ENCODE assay signal across 1 cellular context in the genomic region with DNA sequence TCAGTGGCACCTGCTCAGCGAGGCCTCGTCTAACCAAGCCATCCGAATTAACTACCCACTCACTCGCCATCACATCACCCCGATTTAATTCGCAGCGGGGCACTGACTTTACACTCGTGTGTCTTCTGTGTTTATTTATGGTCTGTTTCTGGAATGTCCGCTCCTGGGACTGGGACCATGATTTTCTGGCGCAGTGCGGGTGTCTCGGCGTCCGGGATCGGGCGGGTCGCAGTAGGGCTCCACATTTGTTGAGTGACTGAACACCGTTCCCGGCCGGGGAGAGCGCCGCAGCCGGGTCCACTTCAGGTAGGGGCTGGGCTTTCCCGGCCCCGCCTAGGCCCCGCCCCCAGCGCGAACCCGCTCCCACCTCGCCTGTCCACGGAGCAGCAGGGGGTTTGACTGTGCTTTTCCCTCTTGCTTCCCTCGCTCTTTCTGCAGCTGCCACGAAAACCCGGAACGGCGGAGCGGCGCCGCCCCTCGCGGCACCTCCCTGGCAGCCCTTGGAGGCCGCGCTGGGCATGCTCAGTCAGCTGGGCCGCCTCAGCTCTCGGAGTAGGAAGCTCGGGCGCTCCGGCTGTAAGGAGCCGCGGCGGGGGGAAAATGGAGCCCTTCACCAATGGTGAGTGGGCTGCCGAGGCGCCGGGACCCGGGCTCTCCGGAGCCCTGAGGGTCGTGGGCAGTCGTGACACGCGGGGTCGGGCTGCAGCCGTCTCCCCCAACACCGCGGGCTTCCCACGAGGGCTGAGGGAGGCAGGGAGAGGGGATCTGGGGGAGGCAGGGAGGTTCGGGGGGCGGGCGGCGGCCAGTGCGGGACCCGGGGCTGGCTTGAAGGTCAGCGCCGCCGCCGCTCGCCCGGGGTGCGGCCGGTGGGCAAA.
TF ChIP-seq lines count a peak whose summit lies in the region.

A gene (plus strand): TSS at position 525 of the 875 bp plus-strand sequence. CDS start 76 bp downstream, at position 601.

TF ChIP-seq in HepG2, 621 proteins besides CTCF, POLR2A, EP300 and RAD21 (continued from another document and continues in another):
- TF ChIP-seq, protein P1, sequence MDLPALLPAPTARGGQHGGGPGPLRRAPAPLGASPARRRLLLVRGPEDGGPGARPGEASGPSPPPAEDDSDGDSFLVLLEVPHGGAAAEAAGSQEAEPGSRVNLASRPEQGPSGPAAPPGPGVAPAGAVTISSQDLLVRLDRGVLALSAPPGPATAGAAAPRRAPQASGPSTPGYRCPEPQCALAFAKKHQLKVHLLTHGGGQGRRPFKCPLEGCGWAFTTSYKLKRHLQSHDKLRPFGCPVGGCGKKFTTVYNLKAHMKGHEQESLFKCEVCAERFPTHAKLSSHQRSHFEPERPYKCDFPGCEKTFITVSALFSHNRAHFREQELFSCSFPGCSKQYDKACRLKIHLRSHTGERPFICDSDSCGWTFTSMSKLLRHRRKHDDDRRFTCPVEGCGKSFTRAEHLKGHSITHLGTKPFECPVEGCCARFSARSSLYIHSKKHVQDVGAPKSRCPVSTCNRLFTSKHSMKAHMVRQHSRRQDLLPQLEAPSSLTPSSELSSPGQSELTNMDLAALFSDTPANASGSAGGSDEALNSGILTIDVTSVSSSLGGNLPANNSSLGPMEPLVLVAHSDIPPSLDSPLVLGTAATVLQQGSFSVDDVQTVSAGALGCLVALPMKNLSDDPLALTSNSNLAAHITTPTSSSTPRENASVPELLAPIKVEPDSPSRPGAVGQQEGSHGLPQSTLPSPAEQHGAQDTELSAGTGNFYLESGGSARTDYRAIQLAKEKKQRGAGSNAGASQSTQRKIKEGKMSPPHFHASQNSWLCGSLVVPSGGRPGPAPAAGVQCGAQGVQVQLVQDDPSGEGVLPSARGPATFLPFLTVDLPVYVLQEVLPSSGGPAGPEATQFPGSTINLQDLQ (CRISPR knock-in tag; IDR thresholded peaks at IDR 0.05): no peak; the same call in 1 of the 2 replicates
- TF ChIP-seq ZNF605 (CRISPR knock-in tag; IDR thresholded peaks at IDR 0.05) (peak; percentile 61; the same call in 1 of the 2 replicates), ZNF20 (CRISPR knock-in tag; IDR thresholded peaks at IDR 0.05) (no peak), MBNL3 (CRISPR knock-in tag; conservative IDR thresholded peaks at IDR 0.05) (no peak), ZMYM2 (CRISPR knock-in tag; IDR thresholded peaks at IDR 0.05) (peak; percentile 36; the same call in 1 of the 2 replicates), IKZF1 (IDR thresholded peaks at IDR 0.05) (no peak), ZNF564 (CRISPR knock-in tag; IDR thresholded peaks at IDR 0.05) (peak; percentile 76; the same call in 1 of the 2 replicates), KLF6 (CRISPR knock-in tag; IDR thresholded peaks at IDR 0.05) (peak; percentile 47; the same call in 1 of the 2 replicates), CAMTA2 (CRISPR knock-in tag; IDR thresholded peaks at IDR 0.05; ENCODE audit: borderline replicate concordance) (no peak), SIX1 (CRISPR knock-in tag; IDR thresholded peaks at IDR 0.05; ENCODE audit: borderline replicate concordance) (no peak), KDM4B (CRISPR knock-in tag; IDR thresholded peaks at IDR 0.05) (peak; percentile 81; the same call in 1 of the 2 replicates), TSC22D2 (CRISPR knock-in tag; IDR thresholded peaks at IDR 0.05; ENCODE audit: borderline replicate concordance) (peak; percentile 78; the same call in 1 of the 2 replicates), ZNF432 (CRISPR knock-in tag; IDR thresholded peaks at IDR 0.05; ENCODE audit: borderline replicate concordance) (no peak), GTF3A (CRISPR knock-in tag; conservative IDR thresholded peaks at IDR 0.05) (no peak), ZNF570 (CRISPR knock-in tag; IDR thresholded peaks at IDR 0.05; ENCODE audit: borderline replicate concordance) (no peak), ZNF235 (CRISPR knock-in tag; IDR thresholded peaks at IDR 0.05; ENCODE audit: borderline replicate concordance) (no peak), ZNF766 (CRISPR knock-in tag; IDR thresholded peaks at IDR 0.05; ENCODE audit: borderline replicate concordance) (no peak), BHLHE40 (IDR thresholded peaks at IDR 0.05; ENCODE audit: low read length) (no peak), ZNF256 (CRISPR knock-in tag; conservative IDR thresholded peaks at IDR 0.05) (no peak), MLLT10 (CRISPR knock-in tag; IDR thresholded peaks at IDR 0.05) (no peak), HNRNPLL (IDR thresholded peaks at IDR 0.05; ENCODE audit: low read depth, low read length, poor library complexity, severe bottlenecking) (peak; percentile 55), MIXL1 (CRISPR knock-in tag; IDR thresholded peaks at IDR 0.05) (peak; percentile 76), GATA4 (IDR thresholded peaks at IDR 0.05; ENCODE audit: borderline replicate concordance, low read depth) (no peak), KLF9 (CRISPR knock-in tag; IDR thresholded peaks at IDR 0.05; ENCODE audit: low read depth) (peak; percentile 71; the same call in 1 of the 2 replicates), ZNF484 (CRISPR knock-in tag; IDR thresholded peaks at IDR 0.05; ENCODE audit: borderline replicate concordance, low read depth) (no peak), HMG20B (CRISPR knock-in tag; conservative IDR thresholded peaks at IDR 0.05) (peak; percentile 80; the same call in 1 of the 2 replicates), TBL1XR1 (IDR thresholded peaks at IDR 0.05; ENCODE audit: borderline replicate concordance, low read length, partially characterized antibody) (peak; percentile 18), ZNF773 (CRISPR knock-in tag; IDR thresholded peaks at IDR 0.05; ENCODE audit: borderline replicate concordance) (0 out of 2 replicates have a peak, but pooled peaks have one; percentile 44), ZNF230 (CRISPR knock-in tag; IDR thresholded peaks at IDR 0.05) (no peak), RFX5 (IDR thresholded peaks at IDR 0.05; ENCODE audit: low read depth, low read length) (no peak), RORA (CRISPR knock-in tag; IDR thresholded peaks at IDR 0.05) (no peak)
- TF ChIP-seq, protein P2, sequence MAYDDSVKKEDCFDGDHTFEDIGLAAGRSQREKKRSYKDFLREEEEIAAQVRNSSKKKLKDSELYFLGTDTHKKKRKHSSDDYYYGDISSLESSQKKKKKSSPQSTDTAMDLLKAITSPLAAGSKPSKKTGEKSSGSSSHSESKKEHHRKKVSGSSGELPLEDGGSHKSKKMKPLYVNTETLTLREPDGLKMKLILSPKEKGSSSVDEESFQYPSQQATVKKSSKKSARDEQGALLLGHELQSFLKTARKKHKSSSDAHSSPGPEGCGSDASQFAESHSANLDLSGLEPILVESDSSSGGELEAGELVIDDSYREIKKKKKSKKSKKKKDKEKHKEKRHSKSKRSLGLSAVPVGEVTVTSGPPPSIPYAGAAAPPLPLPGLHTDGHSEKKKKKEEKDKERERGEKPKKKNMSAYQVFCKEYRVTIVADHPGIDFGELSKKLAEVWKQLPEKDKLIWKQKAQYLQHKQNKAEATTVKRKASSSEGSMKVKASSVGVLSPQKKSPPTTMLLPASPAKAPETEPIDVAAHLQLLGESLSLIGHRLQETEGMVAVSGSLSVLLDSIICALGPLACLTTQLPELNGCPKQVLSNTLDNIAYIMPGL (CRISPR knock-in tag; IDR thresholded peaks at IDR 0.05; ENCODE audit: borderline replicate concordance in 1 of 2, low read depth in 1 of 2): peak; percentile 81 to 87; a peak in 3 of 4 replicates
- TF ChIP-seq, protein P3, sequence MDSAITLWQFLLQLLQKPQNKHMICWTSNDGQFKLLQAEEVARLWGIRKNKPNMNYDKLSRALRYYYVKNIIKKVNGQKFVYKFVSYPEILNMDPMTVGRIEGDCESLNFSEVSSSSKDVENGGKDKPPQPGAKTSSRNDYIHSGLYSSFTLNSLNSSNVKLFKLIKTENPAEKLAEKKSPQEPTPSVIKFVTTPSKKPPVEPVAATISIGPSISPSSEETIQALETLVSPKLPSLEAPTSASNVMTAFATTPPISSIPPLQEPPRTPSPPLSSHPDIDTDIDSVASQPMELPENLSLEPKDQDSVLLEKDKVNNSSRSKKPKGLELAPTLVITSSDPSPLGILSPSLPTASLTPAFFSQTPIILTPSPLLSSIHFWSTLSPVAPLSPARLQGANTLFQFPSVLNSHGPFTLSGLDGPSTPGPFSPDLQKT (CRISPR knock-in tag; IDR thresholded peaks at IDR 0.05; ENCODE audit: borderline replicate concordance): no peak
- TF ChIP-seq, protein P4, sequence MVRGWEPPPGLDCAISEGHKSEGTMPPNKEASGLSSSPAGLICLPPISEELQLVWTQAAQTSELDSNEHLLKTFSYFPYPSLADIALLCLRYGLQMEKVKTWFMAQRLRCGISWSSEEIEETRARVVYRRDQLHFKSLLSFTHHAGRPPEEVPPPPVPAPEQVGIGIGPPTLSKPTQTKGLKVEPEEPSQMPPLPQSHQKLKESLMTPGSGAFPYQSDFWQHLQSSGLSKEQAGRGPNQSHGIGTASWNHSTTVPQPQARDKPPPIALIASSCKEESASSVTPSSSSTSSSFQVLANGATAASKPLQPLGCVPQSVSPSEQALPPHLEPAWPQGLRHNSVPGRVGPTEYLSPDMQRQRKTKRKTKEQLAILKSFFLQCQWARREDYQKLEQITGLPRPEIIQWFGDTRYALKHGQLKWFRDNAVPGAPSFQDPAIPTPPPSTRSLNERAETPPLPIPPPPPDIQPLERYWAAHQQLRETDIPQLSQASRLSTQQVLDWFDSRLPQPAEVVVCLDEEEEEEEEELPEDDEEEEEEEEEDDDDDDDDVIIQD (CRISPR knock-in tag; IDR thresholded peaks at IDR 0.05; ENCODE audit: low read depth): peak; percentile 79
- TF ChIP-seq, protein P5, sequence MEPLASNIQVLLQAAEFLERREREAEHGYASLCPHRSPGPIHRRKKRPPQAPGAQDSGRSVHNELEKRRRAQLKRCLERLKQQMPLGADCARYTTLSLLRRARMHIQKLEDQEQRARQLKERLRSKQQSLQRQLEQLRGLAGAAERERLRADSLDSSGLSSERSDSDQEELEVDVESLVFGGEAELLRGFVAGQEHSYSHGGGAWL (CRISPR knock-in tag; IDR thresholded peaks at IDR 0.05): no peak; the same call in 1 of the 2 replicates
- TF ChIP-seq, protein P6, sequence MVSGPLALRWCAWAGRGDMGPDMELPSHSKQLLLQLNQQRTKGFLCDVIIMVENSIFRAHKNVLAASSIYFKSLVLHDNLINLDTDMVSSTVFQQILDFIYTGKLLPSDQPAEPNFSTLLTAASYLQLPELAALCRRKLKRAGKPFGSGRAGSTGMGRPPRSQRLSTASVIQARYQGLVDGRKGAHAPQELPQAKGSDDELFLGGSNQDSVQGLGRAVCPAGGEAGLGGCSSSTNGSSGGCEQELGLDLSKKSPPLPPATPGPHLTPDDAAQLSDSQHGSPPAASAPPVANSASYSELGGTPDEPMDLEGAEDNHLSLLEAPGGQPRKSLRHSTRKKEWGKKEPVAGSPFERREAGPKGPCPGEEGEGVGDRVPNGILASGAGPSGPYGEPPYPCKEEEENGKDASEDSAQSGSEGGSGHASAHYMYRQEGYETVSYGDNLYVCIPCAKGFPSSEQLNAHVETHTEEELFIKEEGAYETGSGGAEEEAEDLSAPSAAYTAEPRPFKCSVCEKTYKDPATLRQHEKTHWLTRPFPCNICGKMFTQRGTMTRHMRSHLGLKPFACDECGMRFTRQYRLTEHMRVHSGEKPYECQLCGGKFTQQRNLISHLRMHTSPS (CRISPR knock-in tag; IDR thresholded peaks at IDR 0.05; ENCODE audit: low read depth): peak; percentile 84
- TF ChIP-seq, protein P7, sequence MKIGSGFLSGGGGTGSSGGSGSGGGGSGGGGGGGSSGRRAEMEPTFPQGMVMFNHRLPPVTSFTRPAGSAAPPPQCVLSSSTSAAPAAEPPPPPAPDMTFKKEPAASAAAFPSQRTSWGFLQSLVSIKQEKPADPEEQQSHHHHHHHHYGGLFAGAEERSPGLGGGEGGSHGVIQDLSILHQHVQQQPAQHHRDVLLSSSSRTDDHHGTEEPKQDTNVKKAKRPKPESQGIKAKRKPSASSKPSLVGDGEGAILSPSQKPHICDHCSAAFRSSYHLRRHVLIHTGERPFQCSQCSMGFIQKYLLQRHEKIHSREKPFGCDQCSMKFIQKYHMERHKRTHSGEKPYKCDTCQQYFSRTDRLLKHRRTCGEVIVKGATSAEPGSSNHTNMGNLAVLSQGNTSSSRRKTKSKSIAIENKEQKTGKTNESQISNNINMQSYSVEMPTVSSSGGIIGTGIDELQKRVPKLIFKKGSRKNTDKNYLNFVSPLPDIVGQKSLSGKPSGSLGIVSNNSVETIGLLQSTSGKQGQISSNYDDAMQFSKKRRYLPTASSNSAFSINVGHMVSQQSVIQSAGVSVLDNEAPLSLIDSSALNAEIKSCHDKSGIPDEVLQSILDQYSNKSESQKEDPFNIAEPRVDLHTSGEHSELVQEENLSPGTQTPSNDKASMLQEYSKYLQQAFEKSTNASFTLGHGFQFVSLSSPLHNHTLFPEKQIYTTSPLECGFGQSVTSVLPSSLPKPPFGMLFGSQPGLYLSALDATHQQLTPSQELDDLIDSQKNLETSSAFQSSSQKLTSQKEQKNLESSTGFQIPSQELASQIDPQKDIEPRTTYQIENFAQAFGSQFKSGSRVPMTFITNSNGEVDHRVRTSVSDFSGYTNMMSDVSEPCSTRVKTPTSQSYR (CRISPR knock-in tag; IDR thresholded peaks at IDR 0.05; ENCODE audit: borderline replicate concordance): peak; percentile 68; the same call in 1 of the 2 replicates
- TF ChIP-seq, protein P8, sequence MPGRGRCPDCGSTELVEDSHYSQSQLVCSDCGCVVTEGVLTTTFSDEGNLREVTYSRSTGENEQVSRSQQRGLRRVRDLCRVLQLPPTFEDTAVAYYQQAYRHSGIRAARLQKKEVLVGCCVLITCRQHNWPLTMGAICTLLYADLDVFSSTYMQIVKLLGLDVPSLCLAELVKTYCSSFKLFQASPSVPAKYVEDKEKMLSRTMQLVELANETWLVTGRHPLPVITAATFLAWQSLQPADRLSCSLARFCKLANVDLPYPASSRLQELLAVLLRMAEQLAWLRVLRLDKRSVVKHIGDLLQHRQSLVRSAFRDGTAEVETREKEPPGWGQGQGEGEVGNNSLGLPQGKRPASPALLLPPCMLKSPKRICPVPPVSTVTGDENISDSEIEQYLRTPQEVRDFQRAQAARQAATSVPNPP (CRISPR knock-in tag; IDR thresholded peaks at IDR 0.05): 0 out of 2 replicates have a peak, but pooled peaks have one; percentile 27
- TF ChIP-seq, protein P9, sequence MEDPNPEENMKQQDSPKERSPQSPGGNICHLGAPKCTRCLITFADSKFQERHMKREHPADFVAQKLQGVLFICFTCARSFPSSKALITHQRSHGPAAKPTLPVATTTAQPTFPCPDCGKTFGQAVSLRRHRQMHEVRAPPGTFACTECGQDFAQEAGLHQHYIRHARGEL (CRISPR knock-in tag; IDR thresholded peaks at IDR 0.05): no peak
- TF ChIP-seq, protein P10, sequence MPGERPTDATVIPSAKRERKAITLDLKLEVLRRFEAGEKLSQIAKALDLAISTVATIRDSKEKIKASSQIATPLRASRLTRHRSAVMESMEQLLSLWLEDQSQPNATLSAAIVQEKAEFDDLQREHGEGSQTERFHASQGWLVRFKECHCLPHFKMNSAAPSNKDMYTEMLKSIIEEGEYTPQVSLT (CRISPR knock-in tag; IDR thresholded peaks at IDR 0.05; ENCODE audit: borderline replicate concordance, low read depth): no peak
- TF ChIP-seq, protein P11, sequence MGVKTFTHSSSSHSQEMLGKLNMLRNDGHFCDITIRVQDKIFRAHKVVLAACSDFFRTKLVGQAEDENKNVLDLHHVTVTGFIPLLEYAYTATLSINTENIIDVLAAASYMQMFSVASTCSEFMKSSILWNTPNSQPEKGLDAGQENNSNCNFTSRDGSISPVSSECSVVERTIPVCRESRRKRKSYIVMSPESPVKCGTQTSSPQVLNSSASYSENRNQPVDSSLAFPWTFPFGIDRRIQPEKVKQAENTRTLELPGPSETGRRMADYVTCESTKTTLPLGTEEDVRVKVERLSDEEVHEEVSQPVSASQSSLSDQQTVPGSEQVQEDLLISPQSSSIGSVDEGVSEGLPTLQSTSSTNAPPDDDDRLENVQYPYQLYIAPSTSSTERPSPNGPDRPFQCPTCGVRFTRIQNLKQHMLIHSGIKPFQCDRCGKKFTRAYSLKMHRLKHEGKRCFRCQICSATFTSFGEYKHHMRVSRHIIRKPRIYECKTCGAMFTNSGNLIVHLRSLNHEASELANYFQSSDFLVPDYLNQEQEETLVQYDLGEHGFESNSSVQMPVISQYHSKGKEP (CRISPR knock-in tag; IDR thresholded peaks at IDR 0.05): no peak
